1 cellular context compared by ENCODE assay signal in the genomic region with DNA sequence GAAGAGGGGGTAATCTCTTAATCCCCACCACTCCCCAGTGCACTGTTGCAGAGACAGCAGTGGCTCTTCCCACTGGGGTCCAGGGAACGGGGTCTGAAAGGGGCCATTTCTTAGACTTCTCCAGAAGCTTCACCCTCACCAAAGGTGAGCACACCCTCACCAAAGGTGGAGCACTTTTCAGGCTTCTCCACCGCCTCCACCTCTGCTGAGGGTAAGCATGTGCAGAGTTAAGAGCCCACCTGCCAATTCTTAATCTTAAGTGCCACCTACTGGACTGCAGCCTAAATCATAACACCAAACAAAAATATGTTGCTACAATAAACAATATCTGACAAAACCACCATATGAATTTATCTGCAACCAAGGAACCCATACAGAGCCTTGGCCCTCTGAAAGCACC.
TF ChIP-seq lines count a peak whose summit lies in the region.

No MANE protein-coding gene starts in this region.

TF ChIP-seq in WTC11, 78 proteins besides CTCF, POLR2A, EP300 and RAD21 (continued from another document):
- TF ChIP-seq GRHL2 (CRISPR knock-in tag; IDR thresholded peaks at IDR 0.05; ENCODE audit: insufficient replicate concordance, severe bottlenecking) (no peak), NFE2L1 (CRISPR knock-in tag; IDR thresholded peaks at IDR 0.05) (no peak), TEAD4 (CRISPR knock-in tag; IDR thresholded peaks at IDR 0.05) (no peak), SP1 (CRISPR knock-in tag; conservative IDR thresholded peaks at IDR 0.05) (no peak), KAT7 (CRISPR knock-in tag; IDR thresholded peaks at IDR 0.05; ENCODE audit: borderline replicate concordance) (no peak), CBFB (CRISPR knock-in tag; IDR thresholded peaks at IDR 0.05; ENCODE audit: low read depth) (no peak)
- TF ChIP-seq, protein P1, sequence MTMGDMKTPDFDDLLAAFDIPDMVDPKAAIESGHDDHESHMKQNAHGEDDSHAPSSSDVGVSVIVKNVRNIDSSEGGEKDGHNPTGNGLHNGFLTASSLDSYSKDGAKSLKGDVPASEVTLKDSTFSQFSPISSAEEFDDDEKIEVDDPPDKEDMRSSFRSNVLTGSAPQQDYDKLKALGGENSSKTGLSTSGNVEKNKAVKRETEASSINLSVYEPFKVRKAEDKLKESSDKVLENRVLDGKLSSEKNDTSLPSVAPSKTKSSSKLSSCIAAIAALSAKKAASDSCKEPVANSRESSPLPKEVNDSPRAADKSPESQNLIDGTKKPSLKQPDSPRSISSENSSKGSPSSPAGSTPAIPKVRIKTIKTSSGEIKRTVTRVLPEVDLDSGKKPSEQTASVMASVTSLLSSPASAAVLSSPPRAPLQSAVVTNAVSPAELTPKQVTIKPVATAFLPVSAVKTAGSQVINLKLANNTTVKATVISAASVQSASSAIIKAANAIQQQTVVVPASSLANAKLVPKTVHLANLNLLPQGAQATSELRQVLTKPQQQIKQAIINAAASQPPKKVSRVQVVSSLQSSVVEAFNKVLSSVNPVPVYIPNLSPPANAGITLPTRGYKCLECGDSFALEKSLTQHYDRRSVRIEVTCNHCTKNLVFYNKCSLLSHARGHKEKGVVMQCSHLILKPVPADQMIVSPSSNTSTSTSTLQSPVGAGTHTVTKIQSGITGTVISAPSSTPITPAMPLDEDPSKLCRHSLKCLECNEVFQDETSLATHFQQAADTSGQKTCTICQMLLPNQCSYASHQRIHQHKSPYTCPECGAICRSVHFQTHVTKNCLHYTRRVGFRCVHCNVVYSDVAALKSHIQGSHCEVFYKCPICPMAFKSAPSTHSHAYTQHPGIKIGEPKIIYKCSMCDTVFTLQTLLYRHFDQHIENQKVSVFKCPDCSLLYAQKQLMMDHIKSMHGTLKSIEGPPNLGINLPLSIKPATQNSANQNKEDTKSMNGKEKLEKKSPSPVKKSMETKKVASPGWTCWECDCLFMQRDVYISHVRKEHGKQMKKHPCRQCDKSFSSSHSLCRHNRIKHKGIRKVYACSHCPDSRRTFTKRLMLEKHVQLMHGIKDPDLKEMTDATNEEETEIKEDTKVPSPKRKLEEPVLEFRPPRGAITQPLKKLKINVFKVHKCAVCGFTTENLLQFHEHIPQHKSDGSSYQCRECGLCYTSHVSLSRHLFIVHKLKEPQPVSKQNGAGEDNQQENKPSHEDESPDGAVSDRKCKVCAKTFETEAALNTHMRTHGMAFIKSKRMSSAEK (CRISPR knock-in tag; IDR thresholded peaks at IDR 0.05; ENCODE audit: borderline replicate concordance) = no peak
